ENCODE assay signal across 15 cellular contexts in the genomic region with DNA sequence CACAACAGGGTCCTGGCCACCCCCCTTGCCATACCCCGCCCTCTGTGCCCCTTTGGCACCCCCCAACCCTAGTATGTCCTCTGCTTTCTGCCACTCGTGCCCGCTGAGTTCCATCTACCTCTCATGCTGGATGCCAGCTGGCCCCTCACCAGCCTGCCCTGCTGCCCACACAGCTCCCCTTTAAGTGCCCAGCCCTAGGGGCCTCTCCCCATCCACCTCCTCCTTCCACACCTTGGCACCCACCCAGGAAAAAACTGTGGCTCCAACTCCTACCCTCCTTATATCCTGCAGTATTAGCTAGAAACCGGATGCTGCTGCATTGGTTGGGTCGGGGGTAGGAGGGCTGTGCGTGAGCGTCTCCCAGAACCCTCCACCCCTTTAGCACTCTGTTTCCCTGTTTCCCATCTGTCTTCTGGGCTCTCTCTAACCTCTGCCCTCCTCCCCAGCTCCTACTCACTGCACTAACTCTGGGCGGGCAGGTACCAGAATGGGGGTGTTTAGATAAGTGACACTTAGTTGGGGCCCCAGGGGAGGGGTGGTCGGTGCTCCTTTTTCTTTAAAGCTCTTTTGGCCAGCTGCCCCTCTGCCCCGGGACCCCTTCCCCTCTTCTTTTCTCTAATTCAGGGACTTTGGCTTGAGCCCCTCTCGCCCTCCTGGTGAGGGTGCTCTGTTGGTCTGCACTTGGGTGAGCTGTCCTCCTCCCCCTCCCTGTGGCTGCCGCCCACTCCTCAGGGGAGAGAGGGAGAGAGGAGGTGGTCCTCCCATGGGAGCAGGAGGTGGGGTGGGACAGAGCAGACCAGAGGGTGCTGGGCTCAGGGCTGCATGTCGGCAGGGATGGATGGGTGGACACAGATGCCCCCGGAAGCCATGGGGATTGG. TPM values are rescaled to one million over a fixed set of nuclear protein-coding genes. Genes with fewer than 3 reads are reported as not detected.
A peak's percentile ranks its signal among the peaks of the same experiment; 100 is the strongest.
DNase-seq lines count a peak whose midpoint lies in the region; ATAC-seq and TF ChIP-seq lines count a peak whose summit lies in the region.
"Had no signal": no experiment of that assay in that cellular context is flagged by ENCODE, and none has a peak within 500 bp of the region (broad histone marks: within the 10 kb centered on the region; RNA-seq: fewer than 3 reads in every experiment).

No MANE protein-coding gene starts in this region.

- POLR2A ChIA-PET in CD4-positive, alpha-beta memory T cell (lab: Charles Lee; ENCODE audit: partially characterized antibody) = interaction anchor here (1.4 to 16.2 kb wide), 4 partner anchors 9 to 21 kb away, joined by 3 to 494 read pairs (median 154); partner anchors contain the start of genes NR1D1 and THRA

- H3K27ac Mint-ChIP-seq in CD4-positive, alpha-beta memory T cell = peak overlapping the region in 5 of 7 donors; percentile 61 to 87 (median 68)
- H3K27ac Mint-ChIP-seq in T-helper 17 cell = peak overlapping the region; percentile 1
- H3K27ac Mint-ChIP-seq: activated CD4-positive, alpha-beta memory T cell treated with anti-CD3 and anti-CD28 coated beads, Interleukin-2, amount 10 ng/mL, durations not matched to agents 7 days and 5 days had no signal

- no peak overlapping the region for H3K4me3 ChIP-seq in CD4-positive, alpha-beta memory T cell (ENCODE audit: low read length in 2 of 2)
- H3K4me3 ChIP-seq in right atrium auricular region (no peak overlapping the region), stomach (no peak overlapping the region)
- H3K4me3 ChIP-seq: Peyer's patch had no signal

- no peaks in the 10 kb centered on the region for H3K9me3 ChIP-seq in CD4-positive, alpha-beta memory T cell (ENCODE audit: control insufficient read depth in 1 of 2, low read length in 2 of 2)
- H3K9me3 ChIP-seq in T-helper 17 cell (ENCODE audit: control insufficient read depth, low read length, poor library complexity, severe bottlenecking) (no peaks in the 10 kb centered on the region), right atrium auricular region (no peaks in the 10 kb centered on the region), stomach (no peaks in the 10 kb centered on the region)
- H3K9me3 ChIP-seq: Peyer's patch had no signal

- H3K4me1 Mint-ChIP-seq in CD4-positive, alpha-beta memory T cell = peaks cover 20 to 45% (median 28%) of the 10 kb centered on the region in 4 donors
- H3K4me1 Mint-ChIP-seq in T-helper 17 cell = peaks cover 35% of the 10 kb centered on the region

- no peaks in the 10 kb centered on the region for H3K27me3 ChIP-seq in CD4-positive, alpha-beta memory T cell (ENCODE audit: insufficient read depth, low read length)
- H3K27me3 ChIP-seq in right atrium auricular region (no peaks in the 10 kb centered on the region), stomach (no peaks in the 10 kb centered on the region)
- H3K27me3 ChIP-seq: Peyer's patch had no signal

- H3K4me3 Mint-ChIP-seq in CD4-positive, alpha-beta memory T cell = no peak overlapping the region
- H3K4me3 Mint-ChIP-seq in T-helper 17 cell = no peak overlapping the region
- H3K4me3 Mint-ChIP-seq: activated CD4-positive, alpha-beta memory T cell treated with anti-CD3 and anti-CD28 coated beads, Interleukin-2, amount 10 ng/mL, durations not matched to agents 7 days and 5 days; CD4-positive, alpha-beta T cell had no signal

- peaks cover 53% of the 10 kb centered on the region for H3K36me3 ChIP-seq in CD4-positive, alpha-beta memory T cell (ENCODE audit: insufficient read depth, low read length)
- H3K36me3 ChIP-seq in right atrium auricular region = peaks cover 76% of the 10 kb centered on the region
- peaks cover 67 to 100% (median 99%) of the 10 kb centered on the region in 4 donors for H3K36me3 ChIP-seq in stomach

- no peak for TF ChIP-seq EP300 in stomach (IDR thresholded peaks at IDR 0.05)

- H3K36me3 Mint-ChIP-seq in CD4-positive, alpha-beta memory T cell = peaks cover 27 to 59% of the 10 kb centered on the region in 2 donors
- H3K36me3 Mint-ChIP-seq in T-helper 17 cell (ENCODE audit: low read depth) = peaks cover 20% of the 10 kb centered on the region

- intact Hi-C loops in CD4-positive, alpha-beta memory T cell (cut with micrococcal nuclease) = no loop called here
- intact Hi-C loops in stomach (cut with DNase I; ENCODE audit: low total_unique reads) = no loop called here

- no peaks in the 10 kb centered on the region for H3K27me3 Mint-ChIP-seq in CD4-positive, alpha-beta memory T cell
- no peaks in the 10 kb centered on the region for H3K27me3 Mint-ChIP-seq in T-helper 17 cell
- H3K27me3 Mint-ChIP-seq: activated CD4-positive, alpha-beta memory T cell treated with anti-CD3 and anti-CD28 coated beads, Interleukin-2, amount 10 ng/mL, durations not matched to agents 7 days and 5 days; CD4-positive, alpha-beta T cell had no signal

- H3K4me1 ChIP-seq in CD4-positive, alpha-beta memory T cell (ENCODE audit: insufficient read depth, low read length) = peaks cover 26% of the 10 kb centered on the region
- H3K4me1 ChIP-seq in right atrium auricular region (peaks cover 0 to 72% of the 10 kb centered on the region in 2 donors), stomach (peaks cover 46 to 77% (median 64%) of the 10 kb centered on the region in 4 donors)

- WGBS in stomach, 5 donors = 37 to 60% (median 46%) methylated on average over 13 to 14 of the region's 14 CpGs

- H3K27ac ChIP-seq in CD4-positive, alpha-beta memory T cell (ENCODE audit: low read depth, low read length) = no peak overlapping the region
- H3K27ac ChIP-seq in right atrium auricular region (peak overlapping the region; percentile 97 to 98), stomach (peak overlapping the region; percentile 22 to 98 (median 95))

- CTCF ChIA-PET in CD4-positive, alpha-beta memory T cell (lab: Charles Lee; ENCODE audit: partially characterized antibody) = interaction anchor here (0.9 to 2.1 kb wide), 6 partner anchors 15 to 78 kb away, joined by 3 to 11 read pairs (median 4); no protein-coding TSS in a partner anchor

- no peak for ATAC-seq in T-helper 17 cell
- no peak for ATAC-seq in GM19467 (IDR thresholded peaks at IDR 0.05; ENCODE audit: unreplicated experiment)

- TF ChIP-seq CTCF in right atrium auricular region (IDR thresholded peaks at IDR 0.05) (no peak), stomach (IDR thresholded peaks at IDR 0.05) (no peak)

- no peak for TF ChIP-seq POLR2A in stomach (IDR thresholded peaks at IDR 0.05)

- H3K9me3 Mint-ChIP-seq in CD4-positive, alpha-beta memory T cell = no peaks in the 10 kb centered on the region
- H3K9me3 Mint-ChIP-seq: activated CD4-positive, alpha-beta memory T cell treated with anti-CD3 and anti-CD28 coated beads, Interleukin-2, amount 10 ng/mL, durations not matched to agents 7 days and 5 days; CD4-positive, alpha-beta T cell had no signal

- DNase-seq in CD4-positive, alpha-beta memory T cell = no peak
- DNase-seq in T-helper 17 cell (no peak), right atrium auricular region (ENCODE audit: low spot score) (no peak), stomach (no peak), cerebellum (ENCODE audit: low spot score) (no peak), NCI-H526 treated with DMSO at 0.1 percent for 48 hours (lab: John Stamatoyannopoulos, UW) (no peak), SW480 (ENCODE audit: low spot score) (no peak)
- DNase-seq: activated CD4-positive, alpha-beta memory T cell treated with anti-CD3 and anti-CD28 coated beads, Interleukin-2, amount 10 ng/mL, durations not matched to agents 7 days and 5 days; activated gamma-delta T cell; CD4-positive, alpha-beta T cell; GOT3; Peyer's patch; stimulated activated CD4-positive, alpha-beta T cell treated with anti-CD3 and anti-CD28 coated beads, Interleukin-12 subunit alpha, Interleukin-12 subunit beta, amount 100 ng/mL, for 4 hours; T1000 had no signal

RNA-seq across cellular contexts. Expression of gene NR1D1, which starts 9.9 kb away (rescaled TPM):
- 10 to 100 TPM; 14.8 to 15.1 TPM for total RNA-seq in CD4-positive, alpha-beta memory T cell
- 10 to 100 TPM in 1 of 2 donors, 1 to 10 TPM in 1; 5.7 to 12.3 TPM for polyA plus RNA-seq in CD4-positive, alpha-beta memory T cell
- total RNA-seq in T-helper 17 cell = 100 to 1,000 TPM; 102 to 145 TPM
- total RNA-seq in right atrium auricular region = 1 to 10 TPM; 8.3 to 9.9 TPM
- total RNA-seq in stomach = 10 to 100 TPM in 2 of 5 donors, 1 to 10 TPM in 3; 2.8 to 14.9 (median 9.0) TPM
- 10 to 100 TPM in 1 of 3 donors, 1 to 10 TPM in 2; 5.5 to 20.5 (median 9.6) TPM for polyA plus RNA-seq in stomach
- 0.54 TPM for total RNA-seq in cerebellum

RNA-seq across cellular contexts. Expression of gene THRA, which starts 27.7 kb away (rescaled TPM):
- total RNA-seq in CD4-positive, alpha-beta memory T cell = 10 to 100 TPM; 35.9 to 41.3 TPM
- 10 to 100 TPM in 1 of 2 donors, 1 to 10 TPM in 1; 5.8 to 11.9 TPM for polyA plus RNA-seq in CD4-positive, alpha-beta memory T cell
- 10 to 100 TPM; 29.8 to 32.2 TPM for total RNA-seq in T-helper 17 cell
- 10 to 100 TPM; 60.3 to 69.0 TPM for total RNA-seq in right atrium auricular region
- 10 to 100 TPM; 21.1 to 52.2 (median 38.4) TPM for total RNA-seq in stomach
- polyA plus RNA-seq in stomach = 10 to 100 TPM; 21.4 to 37.0 (median 26.4) TPM
- total RNA-seq in cerebellum = 69.7 TPM

RNA-seq across cellular contexts. Expression of gene MSL1, which starts 31.3 kb away (rescaled TPM):
- 100 to 1,000 TPM; 130 to 133 TPM for total RNA-seq in CD4-positive, alpha-beta memory T cell
- polyA plus RNA-seq in CD4-positive, alpha-beta memory T cell = 1 to 10 TPM; 6.0 to 8.3 TPM
- total RNA-seq in T-helper 17 cell = 100 to 1,000 TPM; 101 to 106 TPM
- total RNA-seq in right atrium auricular region = 10 to 100 TPM; 42.2 to 52.5 TPM
- total RNA-seq in stomach = 100 to 1,000 TPM in 2 of 5 donors, 10 to 100 TPM in 3; 47.1 to 322 (median 90.1) TPM
- polyA plus RNA-seq in stomach = 10 to 100 TPM; 29.3 to 63.8 (median 32.7) TPM
- 84.8 TPM for total RNA-seq in cerebellum

RNA-seq across cellular contexts. Expression of gene MED24, which starts 36.3 kb away (rescaled TPM):
- 10 to 100 TPM; 81.1 to 93.0 TPM for total RNA-seq in CD4-positive, alpha-beta memory T cell
- 10 to 100 TPM; 34.0 to 46.2 TPM for polyA plus RNA-seq in CD4-positive, alpha-beta memory T cell
- total RNA-seq in T-helper 17 cell = 10 to 100 TPM; 73.7 to 77.5 TPM
- total RNA-seq in right atrium auricular region = 10 to 100 TPM; 44.2 to 44.7 TPM
- total RNA-seq in stomach = 100 to 1,000 TPM in 2 of 5 donors, 10 to 100 TPM in 3; 55.4 to 336 (median 91.6) TPM
- 10 to 100 TPM; 24.1 to 49.5 (median 32.7) TPM for polyA plus RNA-seq in stomach
- total RNA-seq in cerebellum = 75.9 TPM

RNA-seq across cellular contexts. Expression of gene CASC3, which starts 49.9 kb away (rescaled TPM):
- total RNA-seq in CD4-positive, alpha-beta memory T cell = 100 to 1,000 TPM; 142 to 146 TPM
- 10 to 100 TPM; 31.1 to 54.2 TPM for polyA plus RNA-seq in CD4-positive, alpha-beta memory T cell
- 100 to 1,000 TPM; 168 to 176 TPM for total RNA-seq in T-helper 17 cell
- total RNA-seq in right atrium auricular region = 10 to 100 TPM; 26.0 to 35.5 TPM
- total RNA-seq in stomach = 100 to 1,000 TPM in 2 of 5 donors, 10 to 100 TPM in 3; 41.9 to 198 (median 85.5) TPM
- polyA plus RNA-seq in stomach = 10 to 100 TPM; 27.6 to 42.2 (median 37.0) TPM
- 58.4 TPM for total RNA-seq in cerebellum

Comparison
In these comparisons a context has a peak if more than half of its experiments do, and no peak if none do; other contexts are left out.
1. RNA of gene NR1D1, which starts 9.9 kb away (total RNA-seq): 102 to 145 TPM in T-helper 17 cell; 14.8 to 15.1 TPM in CD4-positive, alpha-beta memory T cell, 8.3 to 9.9 TPM in right atrium auricular region, 2.8 to 14.9 TPM in stomach and 0.54 TPM in cerebellum (single experiment); every median in the first group is over 4 times any median in the second.